21 cellular contexts compared by ENCODE assay signal in the genomic region with DNA sequence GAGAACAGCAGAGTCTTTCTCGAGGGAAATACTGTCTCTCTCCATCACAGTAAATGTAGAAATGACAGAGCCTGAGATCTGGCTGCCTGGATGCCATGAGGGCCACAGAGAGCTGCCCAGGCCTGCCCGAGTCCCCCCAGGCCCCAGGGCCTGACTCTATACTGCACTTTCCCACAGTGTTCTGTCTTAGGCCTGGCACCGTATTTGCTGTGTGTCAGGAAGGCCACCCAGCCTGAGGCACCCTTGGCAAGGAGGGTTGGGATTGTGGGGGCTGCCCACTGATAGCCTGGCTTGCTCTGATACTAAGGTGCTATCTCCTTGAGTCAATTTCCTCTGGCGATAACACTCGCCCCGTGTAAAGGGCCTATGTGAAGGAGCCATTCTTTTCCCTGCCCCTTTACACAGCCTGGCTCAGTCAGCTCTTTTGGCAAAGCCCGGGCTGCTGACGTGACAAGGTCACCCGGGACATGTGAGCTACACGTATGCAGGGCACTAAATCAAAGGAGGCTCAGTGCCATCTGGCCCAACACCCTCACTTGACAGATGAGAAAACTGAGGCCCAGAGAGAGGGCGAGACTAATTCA.
"Had no signal": no experiment of that assay in that cellular context is flagged by ENCODE, and none has a peak within 500 bp of the region (broad histone marks: within the 10 kb centered on the region; RNA-seq: fewer than 3 reads in every experiment).

No MANE protein-coding gene starts in this region.

- H3K27me3 ChIP-seq: esophagus squamous epithelium, left lung, tibial artery, upper lobe of right lung had no signal

- ATAC-seq: left lung, sciatic nerve, upper lobe of right lung had no signal

- H3K4me3 ChIP-seq: esophagus squamous epithelium, left lung, skin epidermis, tibial artery, upper lobe of right lung had no signal

- H3K4me1 ChIP-seq: left lung, tibial artery, upper lobe of right lung had no signal

- H3K27ac ChIP-seq: esophagus squamous epithelium, left lung, skin epidermis, tibial artery, upper lobe of right lung, VCaP had no signal

- H3K36me3 ChIP-seq: esophagus squamous epithelium, left lung, tibial artery, upper lobe of right lung had no signal

- DNase-seq: activated CD4-positive, alpha-beta T cell treated with anti-CD3 and anti-CD28 coated beads for 48 hours; activated CD4-positive, alpha-beta T cell treated with anti-CD3 and anti-CD28 coated beads, Interleukin-2, amount 50 U/mL, for 48 hours; activated CD8-positive, alpha-beta memory T cell treated with anti-CD3 and anti-CD28 coated beads, Interleukin-2, amount 50 U/mL, for 4 hours; activated gamma-delta T cell; activated naive CD4-positive, alpha-beta T cell treated with anti-CD3 and anti-CD28 coated beads, Interleukin-2, amount 10 ng/mL, durations not matched to agents 7 days and 5 days; activated naive CD8-positive, alpha-beta T cell treated with anti-CD3 and anti-CD28 coated beads, Interleukin-2, amount 10 ng/mL, durations not matched to agents 7 days and 5 days; activated T-cell treated with anti-CD3 and anti-CD28 coated beads, Interleukin-2, amount 50 U/mL, for 1 hour; amygdala; dermis blood vessel endothelial cell; effector CD4-positive, alpha-beta T cell; esophagus squamous epithelium; hypothalamus; left lung; stimulated activated CD4-positive, alpha-beta T cell treated with anti-CD3 and anti-CD28 coated beads, Interleukin-12 subunit alpha, Interleukin-12 subunit beta, amount 100 ng/mL, for 4 hours; stimulated activated CD4-positive, alpha-beta T cell treated with anti-CD3 and anti-CD28 coated beads, Interleukin-4, amount 100 ng/mL, for 1 hour; T-helper 1 cell; tibial artery; upper lobe of right lung had no signal

- H3K9me3 ChIP-seq: esophagus squamous epithelium, left lung, upper lobe of right lung had no signal
